In genomic region chr3:63364909-63365308, GRCh38 we compare ENCODE assay signal across 12 cellular contexts.
DNase-seq lines count a peak whose midpoint lies in the region; ATAC-seq and TF ChIP-seq lines count a peak whose summit lies in the region.
"Had no signal": no experiment of that assay in that cellular context is flagged by ENCODE, and none has a peak within 500 bp of the region (broad histone marks: within the 10 kb centered on the region; RNA-seq: fewer than 3 reads in every experiment).

No MANE protein-coding gene starts in this region.

- H3K27me3 ChIP-seq in HCT116 (ENCODE audit: insufficient read depth, low read length) (no peaks in the 10 kb centered on the region), tibial nerve (no peaks in the 10 kb centered on the region)
- H3K27me3 ChIP-seq: esophagus muscularis mucosa, SJSA1 had no signal

- H2AFZ ChIP-seq in HCT116 (ENCODE audit: low read depth, low read length, poor library complexity, severe bottlenecking) = no peak overlapping the region

- no peak overlapping the region for H3K4me2 ChIP-seq in HCT116 (ENCODE audit: low read length)

- H3K4me3 ChIP-seq in HCT116 (replicated peaks in 1 of 2; ENCODE audit: low read depth in 1 of 2, low read length in 2 of 2) (no peak overlapping the region), tibial nerve (no peak overlapping the region)
- H3K4me3 ChIP-seq: esophagus muscularis mucosa, SJSA1 had no signal

- H3K36me3 ChIP-seq in HCT116 (ENCODE audit: control insufficient read depth in 1 of 2, insufficient read depth in 2 of 2, low read length in 2 of 2) (no peaks in the 10 kb centered on the region), tibial nerve (no peaks in the 10 kb centered on the region)
- H3K36me3 ChIP-seq: esophagus muscularis mucosa, SJSA1 had no signal

- no peaks in the 10 kb centered on the region for H3K79me2 ChIP-seq in HCT116 (ENCODE audit: insufficient read depth, low read length)

- no peak for TF ChIP-seq EP300 in tibial nerve (IDR thresholded peaks at IDR 0.05)

- intact Hi-C loops in HCT116 (cut with micrococcal nuclease) = no loop called here

- TF ChIP-seq POLR2A in HCT116 (IDR thresholded peaks at IDR 0.05; ENCODE audit: borderline replicate concordance, extremely low read depth, insufficient read depth, insufficient read length) = no peak
- no peak for TF ChIP-seq POLR2A in tibial nerve (IDR thresholded peaks at IDR 0.05)

- no peak for DNase-seq in HCT116 (ENCODE audit: low read depth, low spot score)
- peak; percentile 35 for DNase-seq in kidney glomerular epithelial cell (lab: John Stamatoyannopoulos, UW)
- DNase-seq in substantia nigra (lab: John Stamatoyannopoulos, UW) = no peak
- DNase-seq in activated CD4-positive, alpha-beta T cell treated with anti-CD3 and anti-CD28 coated beads, Interleukin-2, amount 50 U/mL, for 4 hours = no peak
- DNase-seq in tibial nerve (ENCODE audit: low spot score in 2 of 2) = no peak
- DNase-seq: activated CD8-positive, alpha-beta T cell treated with anti-CD3 and anti-CD28 coated beads for 36 hours; NCI-H1092 had no signal

- no TSS peak for BruUV-seq in HCT116 (replicated peaks; lab: Mats Ljungman, UMichigan)

- TF ChIP-seq CTCF in C4-2B (conservative IDR thresholded peaks at IDR 0.05) (peak; percentile 22; the same call in 1 of the 2 replicates), HCT116 (IDR thresholded peaks at IDR 0.05 in 2 of 3, conservative IDR thresholded peaks at IDR 0.05 in 1 of 3; ENCODE audit: borderline replicate concordance in 1 of 3, insufficient read depth in 1 of 3, low read depth in 2 of 3, low read length in 2 of 3) (peak in 2 of 3 experiments; percentile 30 to 42; a peak in 3 of 6 replicates), VCaP (conservative IDR thresholded peaks at IDR 0.05) (peak; percentile 94), tibial nerve (IDR thresholded peaks at IDR 0.05) (peak in 2 of 5 experiments; percentile 9 to 10)

- POLR2A ChIA-PET in HCT116 (lab: Charles Lee) = no interaction called here

- no peaks in the 10 kb centered on the region for H3K4me1 ChIP-seq in HCT116 (ENCODE audit: control insufficient read depth in 1 of 2, insufficient read depth in 2 of 2, low read length in 2 of 2)
- no peaks in the 10 kb centered on the region for H3K4me1 ChIP-seq in tibial nerve
- H3K4me1 ChIP-seq: esophagus muscularis mucosa, SJSA1 had no signal

- H3K27ac ChIP-seq in C4-2B (no peak overlapping the region), HCT116 (ENCODE audit: low read depth, low read length) (no peak overlapping the region), VCaP (no peak overlapping the region), substantia nigra (ENCODE audit: low read depth, low read length, poor library complexity, severe bottlenecking) (no peak overlapping the region), tibial nerve (no peak overlapping the region)
- H3K27ac ChIP-seq: esophagus muscularis mucosa, SJSA1 had no signal

- ATAC-seq in HCT116 (no peak), GM19463 (IDR thresholded peaks at IDR 0.05; ENCODE audit: unreplicated experiment) (no peak)
- ATAC-seq: activated CD8-positive, alpha-beta T cell treated with anti-CD3 and anti-CD28 coated beads for 36 hours had no signal

- CTCF ChIA-PET in HCT116 (lab: Charles Lee) = no interaction called here

- H4K20me1 ChIP-seq in HCT116 (ENCODE audit: insufficient read depth) = no peaks in the 10 kb centered on the region

- WGBS in tibial nerve, 2 donors = 71 to 72% methylated on average over 2 of the region's 2 CpGs

- H3K9me2 ChIP-seq in HCT116 (ENCODE audit: insufficient read depth) = no peaks in the 10 kb centered on the region

- no peak for TF ChIP-seq RAD21 in HCT116 (IDR thresholded peaks at IDR 0.05; ENCODE audit: low read depth)

- H3K9me3 ChIP-seq in HCT116 (ENCODE audit: control insufficient read depth in 1 of 2, insufficient read depth in 1 of 2, low read depth in 1 of 2, low read length in 2 of 2) (no peaks in the 10 kb centered on the region), tibial nerve (no peaks in the 10 kb centered on the region)
- H3K9me3 ChIP-seq: esophagus muscularis mucosa, SJSA1 had no signal

- H3K9ac ChIP-seq in HCT116 (ENCODE audit: low read length) = no peak overlapping the region

- RAD21 ChIA-PET in HCT116 (lab: Charles Lee; ENCODE audit: low non-redundant PET in 1 of 2, low total read pairs in 2 of 2, uncharacterized antibody in 2 of 2, unreplicated experiment in 2 of 2) = no interaction called here

TF ChIP-seq in HCT116, 20 proteins besides CTCF, POLR2A, EP300 and RAD21:
- no peak for TF ChIP-seq CEBPB (IDR thresholded peaks at IDR 0.05; ENCODE audit: low read depth)
- TF ChIP-seq FOSL1 (IDR thresholded peaks at IDR 0.05; ENCODE audit: low read depth) = no peak
- no peak for TF ChIP-seq EZH2 (IDR thresholded peaks at IDR 0.05)
- TF ChIP-seq, protein P1, sequence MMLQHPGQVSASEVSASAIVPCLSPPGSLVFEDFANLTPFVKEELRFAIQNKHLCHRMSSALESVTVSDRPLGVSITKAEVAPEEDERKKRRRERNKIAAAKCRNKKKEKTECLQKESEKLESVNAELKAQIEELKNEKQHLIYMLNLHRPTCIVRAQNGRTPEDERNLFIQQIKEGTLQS (IDR thresholded peaks at IDR 0.05) = no peak
- no peak for TF ChIP-seq ZFX (IDR thresholded peaks at IDR 0.05)
- no peak for TF ChIP-seq POLR2AphosphoS5 (IDR thresholded peaks at IDR 0.05; ENCODE audit: low read depth, low read length)
- TF ChIP-seq JUND (IDR thresholded peaks at IDR 0.05) = no peak
- no peak for TF ChIP-seq ELF1 (IDR thresholded peaks at IDR 0.05; ENCODE audit: borderline replicate concordance, low read depth)
- no peak for TF ChIP-seq TCF7L2 (IDR thresholded peaks at IDR 0.05; ENCODE audit: borderline replicate concordance, extremely low read depth, insufficient read depth, insufficient read length)
- no peak for TF ChIP-seq REST (IDR thresholded peaks at IDR 0.05; ENCODE audit: low read depth)
- TF ChIP-seq EZH2phosphoT487 (IDR thresholded peaks at IDR 0.05; ENCODE audit: borderline replicate concordance) = no peak
- TF ChIP-seq MAX (IDR thresholded peaks at IDR 0.05) = no peak
- TF ChIP-seq ZBTB33 (IDR thresholded peaks at IDR 0.05; ENCODE audit: extremely low read depth, insufficient replicate concordance, low read length) = no peak
- no peak for TF ChIP-seq YY1 (IDR thresholded peaks at IDR 0.05; ENCODE audit: extremely low read depth, insufficient replicate concordance, low read depth, low read length)
- TF ChIP-seq CBX3 (IDR thresholded peaks at IDR 0.05; ENCODE audit: low read depth) = no peak
- no peak for TF ChIP-seq ZNF274 (IDR thresholded peaks at IDR 0.05; ENCODE audit: low read depth, low read length)
- no peak for TF ChIP-seq SRF (IDR thresholded peaks at IDR 0.05; ENCODE audit: low read depth)
- no peak for TF ChIP-seq EGR1 (IDR thresholded peaks at IDR 0.05; ENCODE audit: low read depth)
